Comparison of ENCODE assay signal across 8 cellular contexts in the genomic region with DNA sequence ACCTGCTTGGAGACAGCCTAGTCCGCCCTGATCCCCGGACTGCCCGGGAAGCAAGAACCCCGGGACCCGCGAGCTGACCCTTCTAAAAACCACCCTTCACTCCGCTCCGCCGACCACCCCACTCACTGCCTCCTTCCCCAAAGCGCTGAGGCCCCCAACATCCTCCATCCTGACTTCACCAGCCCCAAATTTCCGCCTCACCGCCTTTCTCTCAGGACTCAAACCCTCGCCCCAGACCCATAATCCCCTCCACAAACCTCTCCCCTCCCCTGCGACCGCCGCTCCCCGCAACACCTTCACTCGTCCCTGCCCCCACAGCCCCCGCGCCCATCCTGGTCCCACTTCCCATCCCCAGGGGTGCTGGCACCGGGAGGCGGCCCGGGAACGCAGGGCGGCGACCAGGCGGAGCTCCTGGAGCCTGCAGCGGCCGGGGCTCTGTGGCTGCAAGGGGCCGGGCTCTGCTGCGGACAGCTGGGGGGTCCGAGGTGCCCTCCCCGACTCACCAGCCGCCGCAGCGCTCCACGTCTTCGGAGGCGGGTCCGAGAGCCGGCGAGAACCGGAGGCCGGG.
A peak's percentile ranks its signal among the peaks of the same experiment; 100 is the strongest.
DNase-seq lines count a peak whose midpoint lies in the region; ATAC-seq and TF ChIP-seq lines count a peak whose summit lies in the region.

No MANE protein-coding gene starts in this region.

- H3K4me1 ChIP-seq in ES-I3 (ENCODE audit: insufficient read depth, low read length): no peaks in the 10 kb centered on the region
- H3K4me1 ChIP-seq in HUES6 (ENCODE audit: control insufficient read depth, insufficient read depth, low read length): peaks cover 4% of the 10 kb centered on the region; the same call in 1 of the 2 replicates
- peaks cover 0 to 18% (median 13%) of the 10 kb centered on the region in 5 donors for H3K4me1 ChIP-seq in subcutaneous abdominal adipose tissue (ENCODE audit: control insufficient read depth in 5 of 5, insufficient read depth in 5 of 5, low read length in 5 of 5)

- no peak for TF ChIP-seq CTCF in brain microvascular endothelial cell (IDR thresholded peaks at IDR 0.05; ENCODE audit: low read depth, low read length, missing control alignments)

- no peaks in the 10 kb centered on the region for H3K27me3 ChIP-seq in HUES6 (ENCODE audit: control insufficient read depth, insufficient read depth, low read length)
- H3K27me3 ChIP-seq in brain microvascular endothelial cell (replicated peaks): no peaks in the 10 kb centered on the region
- H3K27me3 ChIP-seq in layer of hippocampus (ENCODE audit: control insufficient read depth, insufficient read depth, low read length): no peaks in the 10 kb centered on the region
- H3K27me3 ChIP-seq in subcutaneous abdominal adipose tissue (ENCODE audit: control insufficient read depth in 5 of 5, insufficient read depth in 4 of 5, low read length in 5 of 5): no peaks in the 10 kb centered on the region

- no peak for ATAC-seq in HG03469 (IDR thresholded peaks at IDR 0.05; ENCODE audit: unreplicated experiment)

- H3K27ac ChIP-seq in HUES6 (ENCODE audit: low read depth, low read length) (peak overlapping the region; percentile 81; the same call in 1 of the 2 replicates), brain microvascular endothelial cell (peak overlapping the region; percentile 50), layer of hippocampus (ENCODE audit: low read depth, low read length) (peak overlapping the region; percentile 71), subcutaneous abdominal adipose tissue (ENCODE audit: low read depth, low read length) (peak overlapping the region; percentile 57)

- H3K9ac ChIP-seq in ES-I3 (ENCODE audit: low read depth, low read length): peak overlapping the region; percentile 94
- peak overlapping the region; percentile 79 for H3K9ac ChIP-seq in HUES6 (ENCODE audit: low read length)
- H3K9ac ChIP-seq in subcutaneous abdominal adipose tissue (ENCODE audit: low read length in 5 of 5): peak overlapping the region; percentile 44 to 89 (median 79)

- H3K4me3 ChIP-seq in HUES6 (ENCODE audit: low read depth, low read length) (peak overlapping the region; percentile 95), brain microvascular endothelial cell (ENCODE audit: low read depth, low read length) (peak overlapping the region; percentile 92), subcutaneous abdominal adipose tissue (ENCODE audit: low read depth in 1 of 5, low read length in 5 of 5) (peak overlapping the region; percentile 79 to 89 (median 85))

- H3K36me3 ChIP-seq in ES-I3 (ENCODE audit: insufficient read depth, low read length): no peaks in the 10 kb centered on the region
- H3K36me3 ChIP-seq in HUES6 (ENCODE audit: control insufficient read depth, insufficient read depth, low read length): no peaks in the 10 kb centered on the region
- H3K36me3 ChIP-seq in brain microvascular endothelial cell (replicated peaks): no peaks in the 10 kb centered on the region
- no peaks in the 10 kb centered on the region for H3K36me3 ChIP-seq in subcutaneous abdominal adipose tissue (ENCODE audit: control insufficient read depth in 5 of 5, insufficient read depth in 5 of 5, low read length in 5 of 5)

- no peaks in the 10 kb centered on the region for H3K9me3 ChIP-seq in ES-I3 (ENCODE audit: control insufficient read depth, insufficient read depth, low read length)
- H3K9me3 ChIP-seq in HUES6 (ENCODE audit: control insufficient read depth, insufficient read depth, low read depth, low read length): no peaks in the 10 kb centered on the region; the same call in 1 of the 2 replicates
- H3K9me3 ChIP-seq in subcutaneous abdominal adipose tissue (ENCODE audit: control insufficient read depth in 5 of 5, low read length in 5 of 5): no peaks in the 10 kb centered on the region

- DNase-seq in brain microvascular endothelial cell: no peak
- no peak for DNase-seq in NCI-H345 treated with DMSO at 0.1 percent for 48 hours (lab: John Stamatoyannopoulos, UW; ENCODE audit: unreplicated experiment)
- DNase-seq in NCI-H226: no peak

- in situ Hi-C loops in brain microvascular endothelial cell (cut with HindIII; ENCODE audit: low pct_ligation_motif_present, low sequenced_read_pairs): no loop called here
